ENCODE assay signal across 1 cellular context in the genomic region with DNA sequence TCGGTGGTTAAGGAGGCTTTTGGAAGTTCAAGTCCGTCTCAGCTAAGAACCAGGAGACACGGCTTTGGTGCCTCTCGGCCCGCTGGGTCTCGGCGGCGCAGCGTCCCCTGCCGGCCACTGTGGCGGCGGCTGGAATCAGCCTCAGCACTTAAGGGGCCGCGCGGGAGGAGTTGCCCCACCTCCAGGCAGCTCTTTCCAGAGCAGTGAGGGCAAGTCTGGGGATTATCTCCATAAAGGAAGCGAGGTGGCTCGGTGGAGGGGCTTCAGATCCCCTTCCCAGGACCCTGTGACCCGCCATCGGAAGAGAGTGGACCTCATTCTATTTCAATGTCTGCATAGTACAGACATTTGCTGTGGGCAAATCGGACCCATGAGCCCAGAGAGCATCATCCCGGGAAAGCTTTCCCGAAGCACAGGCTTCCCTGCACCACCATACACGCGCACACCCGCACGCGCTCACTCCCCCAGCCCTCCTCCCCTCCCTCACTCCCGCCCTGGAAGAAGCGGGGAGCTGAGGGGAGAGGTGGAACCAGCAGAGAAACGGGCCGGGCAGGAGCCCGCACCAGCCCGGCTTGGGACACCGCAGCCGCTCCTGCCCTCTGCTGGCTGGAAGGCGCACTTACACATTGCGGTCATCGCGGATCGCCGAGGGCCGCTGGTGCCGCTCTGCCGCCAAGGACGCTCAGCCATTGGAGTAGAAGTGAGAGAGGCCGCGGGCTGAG.
TF ChIP-seq lines count a peak whose summit lies in the region.

No MANE protein-coding gene starts in this region.

TF ChIP-seq in HepG2, 621 proteins besides CTCF, POLR2A, EP300 and RAD21 (continued from another document and continues in another):
- TF ChIP-seq HMGXB3 (CRISPR knock-in tag; IDR thresholded peaks at IDR 0.05; ENCODE audit: borderline replicate concordance), result peak; percentile 33; the same call in 1 of the 2 replicates
- TF ChIP-seq ZNF713 (CRISPR knock-in tag; IDR thresholded peaks at IDR 0.05), result no peak
- peak; percentile 44; the same call in 1 of the 2 replicates for TF ChIP-seq TFDP1 (CRISPR knock-in tag; IDR thresholded peaks at IDR 0.05; ENCODE audit: borderline replicate concordance)
- TF ChIP-seq ZNF75D (CRISPR knock-in tag; IDR thresholded peaks at IDR 0.05; ENCODE audit: borderline replicate concordance), result no peak
- peak; percentile 76 for TF ChIP-seq CBX1 (IDR thresholded peaks at IDR 0.05; ENCODE audit: low read depth)
- no peak for TF ChIP-seq HNF4A (CRISPR knock-in tag; IDR thresholded peaks at IDR 0.05)
- TF ChIP-seq ZNF614 (CRISPR knock-in tag; IDR thresholded peaks at IDR 0.05; ENCODE audit: borderline replicate concordance), result peak; percentile 71; the same call in 1 of the 2 replicates
- no peak for TF ChIP-seq TEAD2 (CRISPR knock-in tag; IDR thresholded peaks at IDR 0.05)
- TF ChIP-seq, protein P1, sequence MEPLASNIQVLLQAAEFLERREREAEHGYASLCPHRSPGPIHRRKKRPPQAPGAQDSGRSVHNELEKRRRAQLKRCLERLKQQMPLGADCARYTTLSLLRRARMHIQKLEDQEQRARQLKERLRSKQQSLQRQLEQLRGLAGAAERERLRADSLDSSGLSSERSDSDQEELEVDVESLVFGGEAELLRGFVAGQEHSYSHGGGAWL (CRISPR knock-in tag; IDR thresholded peaks at IDR 0.05), result no peak
- TF ChIP-seq, protein P2, sequence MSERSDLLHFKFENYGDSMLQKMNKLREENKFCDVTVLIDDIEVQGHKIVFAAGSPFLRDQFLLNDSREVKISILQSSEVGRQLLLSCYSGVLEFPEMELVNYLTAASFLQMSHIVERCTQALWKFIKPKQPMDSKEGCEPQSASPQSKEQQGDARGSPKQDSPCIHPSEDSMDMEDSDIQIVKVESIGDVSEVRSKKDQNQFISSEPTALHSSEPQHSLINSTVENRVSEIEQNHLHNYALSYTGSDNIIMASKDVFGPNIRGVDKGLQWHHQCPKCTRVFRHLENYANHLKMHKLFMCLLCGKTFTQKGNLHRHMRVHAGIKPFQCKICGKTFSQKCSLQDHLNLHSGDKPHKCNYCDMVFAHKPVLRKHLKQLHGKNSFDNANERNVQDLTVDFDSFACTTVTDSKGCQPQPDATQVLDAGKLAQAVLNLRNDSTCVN (CRISPR knock-in tag; IDR thresholded peaks at IDR 0.05; ENCODE audit: borderline replicate concordance), result peak; percentile 76
- TF ChIP-seq, protein P3, sequence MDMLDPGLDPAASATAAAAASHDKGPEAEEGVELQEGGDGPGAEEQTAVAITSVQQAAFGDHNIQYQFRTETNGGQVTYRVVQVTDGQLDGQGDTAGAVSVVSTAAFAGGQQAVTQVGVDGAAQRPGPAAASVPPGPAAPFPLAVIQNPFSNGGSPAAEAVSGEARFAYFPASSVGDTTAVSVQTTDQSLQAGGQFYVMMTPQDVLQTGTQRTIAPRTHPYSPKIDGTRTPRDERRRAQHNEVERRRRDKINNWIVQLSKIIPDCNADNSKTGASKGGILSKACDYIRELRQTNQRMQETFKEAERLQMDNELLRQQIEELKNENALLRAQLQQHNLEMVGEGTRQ (IDR thresholded peaks at IDR 0.05; ENCODE audit: low read depth, low read length), result no peak
- TF ChIP-seq, protein P3 (CRISPR knock-in tag; IDR thresholded peaks at IDR 0.05; ENCODE audit: borderline replicate concordance), result peak; percentile 3; the same call in 1 of the 2 replicates
- TF ChIP-seq ZBED4 (CRISPR knock-in tag; IDR thresholded peaks at IDR 0.05; ENCODE audit: borderline replicate concordance), result peak; percentile 94; the same call in 1 of the 2 replicates
- TF ChIP-seq SSRP1 (CRISPR knock-in tag; IDR thresholded peaks at IDR 0.05), result no peak
- TF ChIP-seq KLF15 (CRISPR knock-in tag; IDR thresholded peaks at IDR 0.05; ENCODE audit: borderline replicate concordance), result 0 out of 2 replicates have a peak, but pooled peaks have one; percentile 59
- TF ChIP-seq ZNF737 (CRISPR knock-in tag; IDR thresholded peaks at IDR 0.05; ENCODE audit: borderline replicate concordance), result no peak
- TF ChIP-seq TOPORS (CRISPR knock-in tag; IDR thresholded peaks at IDR 0.05), result no peak
- TF ChIP-seq, protein P4, sequence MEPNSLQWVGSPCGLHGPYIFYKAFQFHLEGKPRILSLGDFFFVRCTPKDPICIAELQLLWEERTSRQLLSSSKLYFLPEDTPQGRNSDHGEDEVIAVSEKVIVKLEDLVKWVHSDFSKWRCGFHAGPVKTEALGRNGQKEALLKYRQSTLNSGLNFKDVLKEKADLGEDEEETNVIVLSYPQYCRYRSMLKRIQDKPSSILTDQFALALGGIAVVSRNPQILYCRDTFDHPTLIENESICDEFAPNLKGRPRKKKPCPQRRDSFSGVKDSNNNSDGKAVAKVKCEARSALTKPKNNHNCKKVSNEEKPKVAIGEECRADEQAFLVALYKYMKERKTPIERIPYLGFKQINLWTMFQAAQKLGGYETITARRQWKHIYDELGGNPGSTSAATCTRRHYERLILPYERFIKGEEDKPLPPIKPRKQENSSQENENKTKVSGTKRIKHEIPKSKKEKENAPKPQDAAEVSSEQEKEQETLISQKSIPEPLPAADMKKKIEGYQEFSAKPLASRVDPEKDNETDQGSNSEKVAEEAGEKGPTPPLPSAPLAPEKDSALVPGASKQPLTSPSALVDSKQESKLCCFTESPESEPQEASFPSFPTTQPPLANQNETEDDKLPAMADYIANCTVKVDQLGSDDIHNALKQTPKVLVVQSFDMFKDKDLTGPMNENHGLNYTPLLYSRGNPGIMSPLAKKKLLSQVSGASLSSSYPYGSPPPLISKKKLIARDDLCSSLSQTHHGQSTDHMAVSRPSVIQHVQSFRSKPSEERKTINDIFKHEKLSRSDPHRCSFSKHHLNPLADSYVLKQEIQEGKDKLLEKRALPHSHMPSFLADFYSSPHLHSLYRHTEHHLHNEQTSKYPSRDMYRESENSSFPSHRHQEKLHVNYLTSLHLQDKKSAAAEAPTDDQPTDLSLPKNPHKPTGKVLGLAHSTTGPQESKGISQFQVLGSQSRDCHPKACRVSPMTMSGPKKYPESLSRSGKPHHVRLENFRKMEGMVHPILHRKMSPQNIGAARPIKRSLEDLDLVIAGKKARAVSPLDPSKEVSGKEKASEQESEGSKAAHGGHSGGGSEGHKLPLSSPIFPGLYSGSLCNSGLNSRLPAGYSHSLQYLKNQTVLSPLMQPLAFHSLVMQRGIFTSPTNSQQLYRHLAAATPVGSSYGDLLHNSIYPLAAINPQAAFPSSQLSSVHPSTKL (CRISPR knock-in tag; IDR thresholded peaks at IDR 0.05), result peak; percentile 44; the same call in 1 of the 2 replicates
- TF ChIP-seq ZNF451 (CRISPR knock-in tag; IDR thresholded peaks at IDR 0.05), result no peak; the same call in 1 of the 2 replicates
- TF ChIP-seq BHLHE40 (IDR thresholded peaks at IDR 0.05; ENCODE audit: low read length), result 0 out of 2 replicates have a peak, but pooled peaks have one; percentile 20
- no peak for TF ChIP-seq ZFP36 (IDR thresholded peaks at IDR 0.05; ENCODE audit: borderline replicate concordance, low read depth, low read length, partially characterized antibody)
- peak; percentile 92 to 98 for TF ChIP-seq HMGXB4 (CRISPR knock-in tag; IDR thresholded peaks at IDR 0.05; ENCODE audit: borderline replicate concordance in 1 of 2, low read depth in 1 of 2)
- TF ChIP-seq HOXA5 (CRISPR knock-in tag; IDR thresholded peaks at IDR 0.05), result peak; percentile 66; the same call in 1 of the 2 replicates
- no peak for TF ChIP-seq GZF1 (CRISPR knock-in tag; IDR thresholded peaks at IDR 0.05)
- TF ChIP-seq HOXD1 (CRISPR knock-in tag; IDR thresholded peaks at IDR 0.05), result no peak
- TF ChIP-seq ZNF564 (CRISPR knock-in tag; IDR thresholded peaks at IDR 0.05), result no peak
- peak; percentile 70; the same call in 1 of the 2 replicates for TF ChIP-seq GLI4 (CRISPR knock-in tag; IDR thresholded peaks at IDR 0.05; ENCODE audit: borderline replicate concordance)
- no peak for TF ChIP-seq ZNF841 (CRISPR knock-in tag; IDR thresholded peaks at IDR 0.05; ENCODE audit: borderline replicate concordance)
- no peak for TF ChIP-seq GRHL1 (CRISPR knock-in tag; conservative IDR thresholded peaks at IDR 0.05)
